1 cellular context compared by ENCODE assay signal in genomic region chr17:77885678-77886386, GRCh38.
TF ChIP-seq lines count a peak whose summit lies in the region.

No MANE protein-coding gene starts in this region.

TF ChIP-seq in A549, 52 proteins besides CTCF, POLR2A, EP300 and RAD21 (continued from another document):
- TF ChIP-seq ZNF302 (CRISPR knock-in tag; IDR thresholded peaks at IDR 0.05): no peak
- TF ChIP-seq CHD4 (IDR thresholded peaks at IDR 0.05; ENCODE audit: borderline replicate concordance): no peak
- no peak for TF ChIP-seq CHD2 (IDR thresholded peaks at IDR 0.05; ENCODE audit: low read length, partially characterized antibody)
- TF ChIP-seq CEBPB (IDR thresholded peaks at IDR 0.05): no peak
